ENCODE assay signal across 19 cellular contexts in the genomic region with DNA sequence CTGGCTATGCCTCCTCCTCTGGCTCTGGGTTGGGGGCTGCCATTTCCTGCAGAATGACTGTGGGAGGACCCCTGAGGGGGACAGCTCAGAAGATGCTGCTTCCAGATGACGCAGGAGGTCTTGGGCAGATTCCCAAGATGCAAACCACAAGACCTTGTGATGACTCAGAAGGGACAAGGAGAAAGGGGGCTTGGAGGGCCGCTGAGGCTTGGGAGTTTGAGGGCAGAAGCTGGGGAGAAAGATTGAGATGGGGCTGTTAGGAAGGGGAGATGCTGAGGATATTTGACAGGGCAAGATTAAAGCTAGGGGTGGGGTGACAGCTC. TPM values are rescaled to one million over a fixed set of nuclear protein-coding genes. Genes with fewer than 3 reads are reported as not detected.
DNase-seq lines count a peak whose midpoint lies in the region; ATAC-seq lines count a peak whose summit lies in the region.
"Had no signal": no experiment of that assay in that cellular context is flagged by ENCODE, and none has a peak within 500 bp of the region (broad histone marks: within the 10 kb centered on the region; RNA-seq: fewer than 3 reads in every experiment).

No MANE protein-coding gene starts in this region.

- no peak overlapping the region for H3K4me3 ChIP-seq in MG63
- H3K4me3 ChIP-seq: upper lobe of left lung had no signal

- ATAC-seq in GM19328 (IDR thresholded peaks at IDR 0.05; ENCODE audit: unreplicated experiment): no peak
- no peak for ATAC-seq in GM19455 (IDR thresholded peaks at IDR 0.05; ENCODE audit: unreplicated experiment)
- ATAC-seq: left cardiac atrium had no signal

- DNase-seq in AG20443 (ENCODE audit: low spot score) (peak; percentile 50), MG63 (peak; percentile 40), dedifferentiated amniotic fluid mesenchymal stem cell (ENCODE audit: extremely low spot score) (peak; percentile 35), mesenteric fat pad (ENCODE audit: low spot score) (peak; percentile 68), putamen (ENCODE audit: low spot score) (no peak), NCI-H1105 treated with DMSO at 0.1 percent for 48 hours (lab: John Stamatoyannopoulos, UW) (no peak)
- DNase-seq: activated CD4-positive, alpha-beta memory T cell treated with anti-CD3 and anti-CD28 coated beads, Interleukin-2, amount 10 ng/mL, durations not matched to agents 7 days and 5 days; amygdala; cortex of kidney; hypothalamus; Karpas-422; left cardiac atrium; NCI-H1436 treated with DMSO at 0.1 percent for 48 hours; NCI-H446 treated with DMSO at 0.1 percent for 48 hours; SIG-M5; stimulated activated naive CD4-positive, alpha-beta T cell treated with Interleukin-2 at 50 U/mL for 16 hours; upper lobe of left lung had no signal

- H3K36me3 ChIP-seq in MG63: no peaks in the 10 kb centered on the region
- H3K36me3 ChIP-seq: upper lobe of left lung had no signal

- no peaks in the 10 kb centered on the region for H3K27me3 ChIP-seq in MG63
- H3K27me3 ChIP-seq: upper lobe of left lung had no signal

- H3K9me3 ChIP-seq in MG63: no peaks in the 10 kb centered on the region
- H3K9me3 ChIP-seq: upper lobe of left lung had no signal

RNA-seq across cellular contexts. Expression of a gene that starts 7.5 kb away (rescaled TPM):
- 3.4 and 6.4 TPM in 2 replicates for total RNA-seq in MG63 (2014; rRNA removed; shearing (Covaris generic); ENCODE audit: low replicate concordance)
- 17.2 TPM for total RNA-seq in mesenteric fat pad

RNA-seq across cellular contexts. Expression of a gene that starts 13.1 kb away (rescaled TPM):
- 12.9 and 26.5 TPM in 2 replicates for total RNA-seq in MG63 (2014; rRNA removed; shearing (Covaris generic); ENCODE audit: low replicate concordance)
- 57.4 TPM for total RNA-seq in mesenteric fat pad

Comparison
In these comparisons a context has a peak if more than half of its experiments do, and no peak if none do; other contexts are left out.
1. DNase-seq: peak in AG20443 (single experiment), MG63 (single experiment), dedifferentiated amniotic fluid mesenchymal stem cell (single experiment) and mesenteric fat pad (single experiment); none in putamen (single experiment) and NCI-H1105 treated with DMSO at 0.1 percent for 48 hours (single experiment).